In genomic region chr11:46916669-46917108, GRCh38 we compare ENCODE assay signal across 8 cellular contexts. TPM values are rescaled to one million over a fixed set of nuclear protein-coding genes. Genes with fewer than 3 reads are reported as not detected.
DNase-seq lines count a peak whose midpoint lies in the region; ATAC-seq lines count a peak whose summit lies in the region.

No MANE protein-coding gene starts in this region.

- H2AFZ ChIP-seq in neuronal stem cell (ENCODE audit: low read length), result peak overlapping the region; percentile 84

- H3K14ac ChIP-seq in neuronal stem cell (ENCODE audit: low read length), result no peak overlapping the region

- H3K36me3 ChIP-seq in neuronal stem cell (replicated peaks in 1 of 2; ENCODE audit: control insufficient read depth in 2 of 2, insufficient read depth in 2 of 2, low read length in 2 of 2), result no peaks in the 10 kb centered on the region

- H4K8ac ChIP-seq in neuronal stem cell (ENCODE audit: low read depth, low read length), result no peak overlapping the region

- DNase-seq in ELF-1 (ENCODE audit: low read depth, low spot score), result peak; percentile 75
- DNase-seq in Jurkat, Clone E6-1 (ENCODE audit: low read depth, low spot score), result no peak
- peak; percentile 46 for DNase-seq in foreskin melanocyte
- no peak for DNase-seq in neuronal stem cell (ENCODE audit: low spot score)
- DNase-seq in occipital lobe (lab: John Stamatoyannopoulos, UW), result no peak

- no peak overlapping the region for H4K91ac ChIP-seq in neuronal stem cell (ENCODE audit: low read depth, low read length, poor library complexity)

- H2BK120ac ChIP-seq in neuronal stem cell (ENCODE audit: low read depth, low read length), result no peak overlapping the region

- H3K4me3 ChIP-seq in Jurkat, Clone E6-1 (ENCODE audit: low read length), result peak overlapping the region; percentile 46
- peak overlapping the region; percentile 74 to 91 for H3K4me3 ChIP-seq in neuronal stem cell (ENCODE audit: low read length in 2 of 2)

- no peak overlapping the region for H3K9ac ChIP-seq in neuronal stem cell (ENCODE audit: low read depth, low read length, poor library complexity)

- H2BK12ac ChIP-seq in neuronal stem cell (ENCODE audit: low read length), result no peak overlapping the region

- no peak overlapping the region for H3K4ac ChIP-seq in neuronal stem cell (ENCODE audit: low read length)

- ATAC-seq in activated T-helper 17 cell treated with anti-CD3 and anti-CD28 coated beads, Interleukin-2, amount 50 U/mL, for 72 hours (replicated peaks), result peak; percentile 36
- ATAC-seq in HG02642 (IDR thresholded peaks at IDR 0.05; ENCODE audit: poor library complexity, unreplicated experiment) (no peak), HG02571 (IDR thresholded peaks at IDR 0.05; ENCODE audit: unreplicated experiment) (no peak)

- no peaks in the 10 kb centered on the region for H3K9me3 Mint-ChIP-seq in activated T-helper 17 cell treated with anti-CD3 and anti-CD28 coated beads, Interleukin-2, amount 50 U/mL, for 72 hours

- H3K27me3 ChIP-seq in neuronal stem cell (ENCODE audit: control insufficient read depth in 3 of 3, insufficient read depth in 3 of 3, low read depth in 1 of 3, low read length in 3 of 3), result no peaks in the 10 kb centered on the region

- WGBS in neuronal stem cell (ENCODE audit: extremely low coverage in 2 of 2, insufficient read length in 2 of 2, insufficient replicate concordance in 1 of 2), 2 donors, result no CpG with 5 or more reads among the region's 16 CpGs

- no peak overlapping the region for H3K27ac Mint-ChIP-seq in activated T-helper 17 cell treated with anti-CD3 and anti-CD28 coated beads, Interleukin-2, amount 50 U/mL, for 72 hours

- H2BK15ac ChIP-seq in neuronal stem cell (ENCODE audit: low read length), result no peak overlapping the region

- H3K27ac ChIP-seq in neuronal stem cell (replicated peaks; ENCODE audit: low read length), result peak overlapping the region; percentile 21

- peak overlapping the region; percentile 91 for H3K4me2 ChIP-seq in neuronal stem cell (ENCODE audit: insufficient read depth, low read length, poor library complexity, severe bottlenecking)

- H3K4me3 Mint-ChIP-seq in activated T-helper 17 cell treated with anti-CD3 and anti-CD28 coated beads, Interleukin-2, amount 50 U/mL, for 72 hours, result peak overlapping the region; percentile 77

- peaks cover 18% of the 10 kb centered on the region for H3K4me1 Mint-ChIP-seq in activated T-helper 17 cell treated with anti-CD3 and anti-CD28 coated beads, Interleukin-2, amount 50 U/mL, for 72 hours

- no peak overlapping the region for H2AK5ac ChIP-seq in neuronal stem cell (ENCODE audit: low read depth, low read length)

- no peak overlapping the region for H3K23ac ChIP-seq in neuronal stem cell (ENCODE audit: low read depth, low read length, poor library complexity)

- no peaks in the 10 kb centered on the region for H3K9me3 ChIP-seq in neuronal stem cell (replicated peaks in 1 of 2; ENCODE audit: control insufficient read depth in 2 of 2, insufficient read depth in 1 of 2, low read depth in 1 of 2, low read length in 2 of 2)

- peaks cover 7% of the 10 kb centered on the region for H3K36me3 Mint-ChIP-seq in activated T-helper 17 cell treated with anti-CD3 and anti-CD28 coated beads, Interleukin-2, amount 50 U/mL, for 72 hours (ENCODE audit: low read depth)

- H3K4me1 ChIP-seq in neuronal stem cell (ENCODE audit: control insufficient read depth in 2 of 2, insufficient read depth in 1 of 2, low read depth in 1 of 2, low read length in 2 of 2), result peaks cover 32 to 48% of the 10 kb centered on the region in 2 donors

- peak overlapping the region; percentile 77 for H2BK5ac ChIP-seq in neuronal stem cell (ENCODE audit: low read length)

- peaks cover 58% of the 10 kb centered on the region for H3K27me3 Mint-ChIP-seq in activated T-helper 17 cell treated with anti-CD3 and anti-CD28 coated beads, Interleukin-2, amount 50 U/mL, for 72 hours

- H3K79me1 ChIP-seq in neuronal stem cell (ENCODE audit: low read depth, low read length), result peaks cover 7% of the 10 kb centered on the region

- peak overlapping the region; percentile 94 for H3K18ac ChIP-seq in neuronal stem cell (ENCODE audit: low read length)

RNA-seq across cellular contexts. Expression of gene LRP4, which starts 1.7 kb away (rescaled TPM):
- polyA plus RNA-seq in Jurkat, Clone E6-1 (2012; ENCODE audit: insufficient read depth, insufficient read length), result 2.5 TPM
- total RNA-seq in activated T-helper 17 cell treated with anti-CD3 and anti-CD28 coated beads, Interleukin-2, amount 50 U/mL, for 72 hours, result under 1 TPM; 0.08 to 0.11 TPM
- 8.9 TPM for polyA plus RNA-seq in neuronal stem cell (2013, experiment 1 of 2)
- 9.0 TPM for polyA plus RNA-seq in neuronal stem cell (2013, experiment 2 of 2)
- 8.3 TPM for total RNA-seq in occipital lobe

RNA-seq across cellular contexts. Expression of gene CSTPP1, which starts 19.9 kb away (rescaled TPM):
- polyA plus RNA-seq in Jurkat, Clone E6-1 (2012; ENCODE audit: insufficient read depth, insufficient read length), result 29.3 TPM
- 10 to 100 TPM; 15.2 to 19.4 TPM for total RNA-seq in activated T-helper 17 cell treated with anti-CD3 and anti-CD28 coated beads, Interleukin-2, amount 50 U/mL, for 72 hours
- polyA plus RNA-seq in neuronal stem cell (2013, experiment 1 of 2), result 51.8 TPM
- 50.2 TPM for polyA plus RNA-seq in neuronal stem cell (2013, experiment 2 of 2)
- total RNA-seq in occipital lobe, result 42.6 TPM

Comparison
In these comparisons a context has a peak if more than half of its experiments do, and no peak if none do; other contexts are left out.
1. DNase-seq: peak in ELF-1 (single experiment) and foreskin melanocyte (single experiment); none in Jurkat, Clone E6-1 (single experiment), neuronal stem cell (single experiment) and occipital lobe (single experiment).